9 cellular contexts compared by ENCODE assay signal in genomic region chr9:127523312-127523851, GRCh38.
DNase-seq lines count a peak whose midpoint lies in the region; ATAC-seq, FAIRE-seq and TF ChIP-seq lines count a peak whose summit lies in the region.
"Had no signal": no experiment of that assay in that cellular context is flagged by ENCODE, and none has a peak within 500 bp of the region (broad histone marks: within the 10 kb centered on the region; RNA-seq: fewer than 3 reads in every experiment).

No MANE protein-coding gene starts in this region.

- no peak for FAIRE-seq in keratinocyte (lab: Jason Lieb, UNC)

- peaks cover 50% of the 10 kb centered on the region for H3K4me1 ChIP-seq in keratinocyte (ENCODE audit: control insufficient read depth, extremely low read depth, insufficient read depth, low read length)

- H3K4me3 ChIP-seq in keratinocyte (ENCODE audit: control insufficient read depth in 2 of 3, extremely low read depth in 1 of 3, insufficient read depth in 2 of 3, low read depth in 1 of 3, low read length in 3 of 3), result no peak overlapping the region

- peaks cover 3% of the 10 kb centered on the region for H3K9me3 ChIP-seq in keratinocyte (ENCODE audit: control insufficient read depth, low read depth, low read length)

- in situ Hi-C loops in ACHN (cut with HindIII; ENCODE audit: low pct_ligation_motif_present, low pct_unique_long_range_greater_than_20kb, low sequenced_read_pairs), result no loop called here

- peaks cover 18% of the 10 kb centered on the region for H3K4me1 Mint-ChIP-seq in activated CD4-positive, alpha-beta memory T cell treated with anti-CD3 and anti-CD28 coated beads, Interleukin-2, amount 10 ng/mL, durations not matched to agents 7 days and 5 days

- ATAC-seq in HG02642 (IDR thresholded peaks at IDR 0.05; ENCODE audit: poor library complexity, unreplicated experiment), result no peak

- H3K36me3 Mint-ChIP-seq in activated CD4-positive, alpha-beta memory T cell treated with anti-CD3 and anti-CD28 coated beads, Interleukin-2, amount 10 ng/mL, durations not matched to agents 7 days and 5 days (ENCODE audit: low read depth), result peaks cover 80% of the 10 kb centered on the region

- POLR2A ChIA-PET in activated CD4-positive, alpha-beta memory T cell treated with anti-CD3 and anti-CD28 coated beads, Interleukin-2, amount 10 ng/mL, durations not matched to agents 7 days and 5 days (lab: Charles Lee), result no interaction called here

- TF ChIP-seq CTCF in keratinocyte (optimal IDR thresholded peaks at IDR 0.05 in 1 of 3, IDR thresholded peaks at IDR 0.05 in 1 of 3, conservative IDR thresholded peaks at IDR 0.05 in 1 of 3; ENCODE audit: extremely low read depth in 1 of 3, insufficient read depth in 2 of 3, low read length in 3 of 3), result peak in 2 of 3 experiments; percentile 76 to 82
- no peak for TF ChIP-seq CTCF in GM20000 (IDR thresholded peaks at IDR 0.05; ENCODE audit: extremely low read depth, missing control alignments)

- no peak overlapping the region for H3K4me2 ChIP-seq in keratinocyte (ENCODE audit: control insufficient read depth, extremely low read depth, insufficient read depth, low read depth, low read length)

- CTCF ChIA-PET in activated CD4-positive, alpha-beta memory T cell treated with anti-CD3 and anti-CD28 coated beads, Interleukin-2, amount 10 ng/mL, durations not matched to agents 7 days and 5 days (lab: Charles Lee), result interaction anchor here (0.6 to 1.5 kb wide), 4 partner anchors 32 to 212 kb away, joined by 3 to 4 read pairs (median 4); partner anchors contain the start of gene TOR2A

- H2AFZ ChIP-seq in keratinocyte (ENCODE audit: control insufficient read depth, low read length), result no peak overlapping the region

- no peak overlapping the region for H3K4me3 Mint-ChIP-seq in activated CD4-positive, alpha-beta memory T cell treated with anti-CD3 and anti-CD28 coated beads, Interleukin-2, amount 10 ng/mL, durations not matched to agents 7 days and 5 days

- DNase-seq in ACHN (peak; percentile 33), HCEC 1CT (peak; percentile 49), keratinocyte (ENCODE audit: low read depth, low spot score) (no peak), NCI-H2196 treated with DMSO at 0.1 percent for 48 hours (lab: John Stamatoyannopoulos, UW; ENCODE audit: unreplicated experiment) (no peak), GM20000 (ENCODE audit: low spot score) (no peak), NCI-H2029 treated with DMSO at 0.1 percent for 48 hours (lab: John Stamatoyannopoulos, UW) (no peak)
- DNase-seq in activated CD4-positive, alpha-beta memory T cell treated with anti-CD3 and anti-CD28 coated beads, Interleukin-2, amount 10 ng/mL, durations not matched to agents 7 days and 5 days, result peak; percentile 48
- DNase-seq: activated effector memory CD4-positive, alpha-beta T cell treated with Interleukin-2 at 50 U/mL for 16 hours had no signal

- no peaks in the 10 kb centered on the region for H3K9me1 ChIP-seq in keratinocyte (ENCODE audit: control insufficient read depth, extremely low read depth, insufficient read depth, low read length)

- H3K9ac ChIP-seq in keratinocyte (ENCODE audit: control insufficient read depth, extremely low read depth, insufficient read depth, low read length), result no peak overlapping the region

- peaks cover 10% of the 10 kb centered on the region for H4K20me1 ChIP-seq in keratinocyte (ENCODE audit: control insufficient read depth, extremely low read depth, insufficient read depth, low read length)

- peaks cover 22% of the 10 kb centered on the region for H3K9me3 Mint-ChIP-seq in activated CD4-positive, alpha-beta memory T cell treated with anti-CD3 and anti-CD28 coated beads, Interleukin-2, amount 10 ng/mL, durations not matched to agents 7 days and 5 days

- no peak overlapping the region for H3K27ac Mint-ChIP-seq in activated CD4-positive, alpha-beta memory T cell treated with anti-CD3 and anti-CD28 coated beads, Interleukin-2, amount 10 ng/mL, durations not matched to agents 7 days and 5 days

- H3K79me2 ChIP-seq in keratinocyte (ENCODE audit: control insufficient read depth, insufficient read depth, low read length), result peaks cover 49% of the 10 kb centered on the region

- H3K27ac ChIP-seq in keratinocyte (ENCODE audit: control insufficient read depth, insufficient read depth, low read length), result no peak overlapping the region

- dilution Hi-C loops in keratinocyte (cut with MboI; ENCODE audit: extremely low pct_ligation_motif_present, low sequenced_read_pairs), result no loop called here

- peaks cover 40 to 70% of the 10 kb centered on the region in 2 experiments for H3K36me3 ChIP-seq in keratinocyte (ENCODE audit: control insufficient read depth in 2 of 2, extremely low read depth in 1 of 2, insufficient read depth in 2 of 2, low read length in 2 of 2)

- no peaks in the 10 kb centered on the region for H3K27me3 ChIP-seq in keratinocyte (ENCODE audit: control insufficient read depth, extremely low read depth, insufficient read depth, low read length)

- H3K27me3 Mint-ChIP-seq in activated CD4-positive, alpha-beta memory T cell treated with anti-CD3 and anti-CD28 coated beads, Interleukin-2, amount 10 ng/mL, durations not matched to agents 7 days and 5 days, result no peaks in the 10 kb centered on the region

Comparison
In these comparisons a context has a peak if more than half of its experiments do, and no peak if none do; other contexts are left out.
1. DNase-seq: peak in ACHN (single experiment), HCEC 1CT (single experiment) and activated CD4-positive, alpha-beta memory T cell treated with anti-CD3 and anti-CD28 coated beads, Interleukin-2, amount 10 ng/mL, durations not matched to agents 7 days and 5 days (single experiment); none in keratinocyte (single experiment), NCI-H2196 treated with DMSO at 0.1 percent for 48 hours (single experiment), GM20000 (single experiment) and NCI-H2029 treated with DMSO at 0.1 percent for 48 hours (single experiment).